ENCODE assay signal across 27 cellular contexts in the genomic region with DNA sequence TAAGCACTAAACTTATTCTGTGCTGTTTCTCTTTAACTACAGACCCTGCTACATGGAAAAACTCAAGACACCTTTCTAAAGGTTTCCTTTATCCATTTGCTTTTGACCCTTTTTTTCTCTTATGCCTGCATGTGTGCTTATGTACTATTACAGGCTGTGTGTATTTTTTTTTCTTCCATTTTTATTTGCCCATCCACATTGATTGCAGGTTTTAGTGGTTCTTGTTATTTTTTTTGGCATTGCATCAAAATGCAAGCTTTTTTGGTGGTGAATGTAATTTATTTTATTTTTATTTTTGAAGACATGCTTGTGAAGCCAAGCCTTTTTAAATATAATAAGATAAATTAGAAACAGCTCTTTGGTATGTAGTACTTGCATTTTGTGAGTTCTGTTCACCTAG.
"Had no signal": no experiment of that assay in that cellular context is flagged by ENCODE, and none has a peak within 500 bp of the region (broad histone marks: within the 10 kb centered on the region; RNA-seq: fewer than 3 reads in every experiment).

No MANE protein-coding gene starts in this region.

- H3K4me1 Mint-ChIP-seq: neural crest cell; stimulated activated memory B cell treated with anti-CD40 and anti-IgM and Interleukin-4, amounts not matched to agents 10 μg/mL and 1 μg/mL and 100 μg/mL, for 72 hours had no signal

- H3K9me3 ChIP-seq: left ventricle myocardium inferior, mucosa of descending colon, right atrium auricular region, right lobe of liver, stomach, testis, thyroid gland, transverse colon, upper lobe of left lung, vagina had no signal

- H3K9me3 Mint-ChIP-seq: natural killer cell treated with Interleukin-12 subunit alpha and Interleukin-12 subunit beta and Interleukin-15 and Interleukin-18, amount 100 ng/mL, for 72 hours; neural crest cell; stimulated activated memory B cell treated with anti-CD40 and anti-IgM and Interleukin-4, amounts not matched to agents 10 μg/mL and 1 μg/mL and 100 μg/mL, for 72 hours had no signal

- H3K27ac ChIP-seq: hepatocyte, left ventricle myocardium inferior, parathyroid adenoma, right atrium auricular region, right lobe of liver, stomach, testis, thyroid gland, transverse colon, upper lobe of left lung, vagina had no signal

- H3K9ac ChIP-seq: parathyroid adenoma had no signal

- DNase-seq: islet precursor cell; left ventricle myocardium inferior; mesendoderm; midbrain; mucosa of descending colon; naive thymus-derived CD4-positive, alpha-beta T cell; nucleus accumbens; right lobe of liver; stimulated activated CD4-positive, alpha-beta T cell treated with anti-CD3 and anti-CD28 coated beads, Interleukin-1b, Interleukin-23, amount 100 ng/mL, for 48 hours; stimulated activated CD4-positive, alpha-beta T cell treated with anti-CD3 and anti-CD28 coated beads, Interleukin-2, amount 100 ng/mL, for 48 hours; stimulated activated CD4-positive, alpha-beta T cell treated with anti-CD3 and anti-CD28 coated beads, Interleukin-4, amount 100 ng/mL, for 4 hours; stimulated activated CD8-positive, alpha-beta memory T cell treated with anti-CD3 and anti-CD28 coated beads, Interleukin-4, amount 100 ng/mL, for 48 hours; stimulated activated naive CD4-positive, alpha-beta T cell treated with Interleukin-2 at 50 U/mL for 16 hours; stomach; testis; thyroid gland; transverse colon; upper lobe of left lung had no signal

- H3K4me1 ChIP-seq: left ventricle myocardium inferior, parathyroid adenoma, right atrium auricular region, right lobe of liver, testis, thyroid gland, transverse colon, upper lobe of left lung, vagina had no signal

- ATAC-seq: mucosa of descending colon; naive thymus-derived CD4-positive, alpha-beta T cell; natural killer cell treated with Interleukin-12 subunit alpha and Interleukin-12 subunit beta and Interleukin-15 and Interleukin-18, amount 100 ng/mL, for 72 hours; right lobe of liver; stimulated activated memory B cell treated with anti-CD40 and anti-IgM and Interleukin-4, amounts not matched to agents 10 μg/mL and 1 μg/mL and 100 μg/mL, for 72 hours had no signal

- H3K36me3 Mint-ChIP-seq: natural killer cell treated with Interleukin-12 subunit alpha and Interleukin-12 subunit beta and Interleukin-15 and Interleukin-18, amount 100 ng/mL, for 72 hours had no signal

- H3K27ac Mint-ChIP-seq: natural killer cell treated with Interleukin-12 subunit alpha and Interleukin-12 subunit beta and Interleukin-15 and Interleukin-18, amount 100 ng/mL, for 72 hours; stimulated activated memory B cell treated with anti-CD40 and anti-IgM and Interleukin-4, amounts not matched to agents 10 μg/mL and 1 μg/mL and 100 μg/mL, for 72 hours had no signal

- H3K27me3 ChIP-seq: hepatocyte, right atrium auricular region, right lobe of liver, stomach, testis, thyroid gland, transverse colon, upper lobe of left lung, vagina had no signal

- H3K4me3 Mint-ChIP-seq: naive thymus-derived CD4-positive, alpha-beta T cell; natural killer cell treated with Interleukin-12 subunit alpha and Interleukin-12 subunit beta and Interleukin-15 and Interleukin-18, amount 100 ng/mL, for 72 hours; neural crest cell; stimulated activated memory B cell treated with anti-CD40 and anti-IgM and Interleukin-4, amounts not matched to agents 10 μg/mL and 1 μg/mL and 100 μg/mL, for 72 hours had no signal

- H3K79me2 ChIP-seq: parathyroid adenoma had no signal

- H3K4me3 ChIP-seq: hepatocyte, left ventricle myocardium inferior, lung, mucosa of descending colon, right atrium auricular region, right lobe of liver, smooth muscle cell, stomach, testis, thyroid gland, transverse colon, upper lobe of left lung, vagina had no signal

- H3K4me2 ChIP-seq: hepatocyte, smooth muscle cell had no signal

- H3K27me3 Mint-ChIP-seq: naive thymus-derived CD4-positive, alpha-beta T cell; natural killer cell treated with Interleukin-12 subunit alpha and Interleukin-12 subunit beta and Interleukin-15 and Interleukin-18, amount 100 ng/mL, for 72 hours; stimulated activated memory B cell treated with anti-CD40 and anti-IgM and Interleukin-4, amounts not matched to agents 10 μg/mL and 1 μg/mL and 100 μg/mL, for 72 hours had no signal

- H2AFZ ChIP-seq: hepatocyte, parathyroid adenoma had no signal
